Comparison of ENCODE assay signal across 15 cellular contexts in genomic region chr10:102163342-102163989, GRCh38. TPM values are rescaled to one million over a fixed set of nuclear protein-coding genes. Genes with fewer than 3 reads are reported as not detected.
DNase-seq lines count a peak whose midpoint lies in the region; ATAC-seq, FAIRE-seq and TF ChIP-seq lines count a peak whose summit lies in the region.
"Had no signal": no experiment of that assay in that cellular context is flagged by ENCODE, and none has a peak within 500 bp of the region (broad histone marks: within the 10 kb centered on the region; RNA-seq: fewer than 3 reads in every experiment).

No MANE protein-coding gene starts in this region.

- DNase-seq in HepG2 (ENCODE audit: low spot score) (no peak), right lobe of liver (no peak), NB4 (ENCODE audit: low read depth) (peak; percentile 6), WTC11 (ENCODE audit: low spot score) (no peak), RWPE1 (ENCODE audit: low spot score) (no peak), GM13977 (ENCODE audit: low spot score) (no peak)
- DNase-seq in activated CD8-positive, alpha-beta memory T cell treated with anti-CD3 and anti-CD28 coated beads, Interleukin-2, amount 10 ng/mL, durations not matched to agents 7 days and 5 days: no peak
- DNase-seq: DMS 273 treated with DMSO at 0.1 percent for 48 hours, Kasumi-1, NCI-H146, NCI-H2107, NCI-H226, NCI-H526 treated with DMSO at 0.1 percent for 48 hours, SHP77 had no signal

- in situ Hi-C loops in HepG2 (cut with HindIII; ENCODE audit: extremely low pct_ligation_motif_present, low pct_unique_long_range_greater_than_20kb) (no loop called here), GM13977 (cut with MboI; ENCODE audit: low pct_unique_long_range_greater_than_20kb, low sequenced_read_pairs, unreplicated experiment) (no loop called here)

- H3K4me2 ChIP-seq in HepG2 (ENCODE audit: low read depth, low read length): no peak overlapping the region

- no peak overlapping the region for H2AFZ ChIP-seq in HepG2 (ENCODE audit: low read length)

- H3K4me1 ChIP-seq in HepG2 (ENCODE audit: insufficient read depth, low read length): no peaks in the 10 kb centered on the region
- no peaks in the 10 kb centered on the region for H3K4me1 ChIP-seq in right lobe of liver

- CTCF ChIA-PET in HepG2 (lab: Yijun Ruan, JAX; ENCODE audit: low intra/inter-chr PET ratio, low total read pairs) (no interaction called here), WTC11 (lab: Charles Lee) (no interaction called here), RWPE1 (lab: Yijun Ruan, JAX) (no interaction called here)
- CTCF ChIA-PET in activated CD8-positive, alpha-beta memory T cell treated with anti-CD3 and anti-CD28 coated beads, Interleukin-2, amount 10 ng/mL, durations not matched to agents 7 days and 5 days (lab: Charles Lee): interaction anchor here (0.7 to 1.3 kb wide), 2 partner anchors 69 to 236 kb away, joined by 3 read pairs; no protein-coding TSS in a partner anchor

- peaks cover 51% of the 10 kb centered on the region for H3K36me3 Mint-ChIP-seq in WTC11
- H3K36me3 Mint-ChIP-seq in activated CD8-positive, alpha-beta memory T cell treated with anti-CD3 and anti-CD28 coated beads, Interleukin-2, amount 10 ng/mL, durations not matched to agents 7 days and 5 days: peaks cover 33% of the 10 kb centered on the region

- H3K4me3 Mint-ChIP-seq in WTC11: no peak overlapping the region
- H3K4me3 Mint-ChIP-seq in activated CD8-positive, alpha-beta memory T cell treated with anti-CD3 and anti-CD28 coated beads, Interleukin-2, amount 10 ng/mL, durations not matched to agents 7 days and 5 days: no peak overlapping the region

- no peak overlapping the region for H3K9ac ChIP-seq in HepG2 (ENCODE audit: insufficient read depth, low read depth, low read length)

- H3K9me3 ChIP-seq in HepG2 (ENCODE audit: low read length) (no peaks in the 10 kb centered on the region), right lobe of liver (no peaks in the 10 kb centered on the region)

- H3K79me2 ChIP-seq in HepG2 (ENCODE audit: insufficient read depth, low read length): no peaks in the 10 kb centered on the region

- TF ChIP-seq EP300 in HepG2 (IDR thresholded peaks at IDR 0.05; ENCODE audit: low read depth in 2 of 2, low read length in 2 of 2) (no peak), HepG2 (CRISPR knock-in tag; IDR thresholded peaks at IDR 0.05; ENCODE audit: borderline replicate concordance) (no peak)

- intact Hi-C loops in HepG2 (cut with micrococcal nuclease; ENCODE audit: unreplicated experiment): no loop called here
- intact Hi-C loops in right lobe of liver (cut with DNase I): no loop called here

- TF ChIP-seq RAD21 in HepG2 (CRISPR knock-in tag; IDR thresholded peaks at IDR 0.05): no peak

- H3K27ac Mint-ChIP-seq in WTC11: peak overlapping the region; percentile 70; the same call in 1 of the 2 replicates
- no peak overlapping the region for H3K27ac Mint-ChIP-seq in activated CD8-positive, alpha-beta memory T cell treated with anti-CD3 and anti-CD28 coated beads, Interleukin-2, amount 10 ng/mL, durations not matched to agents 7 days and 5 days

- no peak for TF ChIP-seq CTCF in HepG2 (CRISPR knock-in tag; IDR thresholded peaks at IDR 0.05)
- TF ChIP-seq CTCF in right lobe of liver (IDR thresholded peaks at IDR 0.05): no peak
- TF ChIP-seq CTCF in NB4 (IDR thresholded peaks at IDR 0.05; ENCODE audit: low read depth, low read length): no peak
- TF ChIP-seq CTCF in WTC11 (IDR thresholded peaks at IDR 0.05): no peak
- no peak for TF ChIP-seq CTCF in RWPE1 (conservative IDR thresholded peaks at IDR 0.05; ENCODE audit: low read depth)
- no peak for TF ChIP-seq CTCF in GM13977 (IDR thresholded peaks at IDR 0.05; ENCODE audit: extremely low read depth, insufficient read depth, missing control alignments)

- H3K27ac ChIP-seq in HepG2 (ENCODE audit: extremely low read length, insufficient read depth, low read length): no peak overlapping the region
- no peak overlapping the region for H3K27ac ChIP-seq in right lobe of liver
- no peak overlapping the region for H3K27ac ChIP-seq in RWPE1

- POLR2A ChIA-PET in HepG2 (lab: Yijun Ruan, JAX): no interaction called here
- POLR2A ChIA-PET in WTC11 (lab: Charles Lee): no interaction called here
- POLR2A ChIA-PET in RWPE1 (lab: Yijun Ruan, JAX; ENCODE audit: low non-redundant PET): no interaction called here

- WGBS in HepG2 (ENCODE audit: low lambda C conversion rate): 92% methylated on average over 4 of the region's 4 CpGs
- 72% methylated on average over 4 of the region's 4 CpGs for WGBS in right lobe of liver (ENCODE audit: insufficient coverage, low coverage, low lambda C conversion rate, missing lambda C conversion rate)

- H3K27me3 ChIP-seq in HepG2 (ENCODE audit: control insufficient read depth in 1 of 2, insufficient read depth in 2 of 2, low read length in 2 of 2): no peaks in the 10 kb centered on the region
- H3K27me3 ChIP-seq in right lobe of liver: no peaks in the 10 kb centered on the region

- BruUV-seq in HepG2 (replicated peaks; lab: Mats Ljungman, UMichigan): TSS peak; percentile 37

- no peak for ATAC-seq in HepG2
- ATAC-seq in right lobe of liver: no peak
- no peak for ATAC-seq in WTC11
- ATAC-seq in activated CD8-positive, alpha-beta memory T cell treated with anti-CD3 and anti-CD28 coated beads, Interleukin-2, amount 10 ng/mL, durations not matched to agents 7 days and 5 days: no peak
- ATAC-seq: SK-N-SH treated with all-trans-retinoic acid at 6 μM for 48 hours had no signal

- H3K9me3 Mint-ChIP-seq in WTC11: no peaks in the 10 kb centered on the region
- no peaks in the 10 kb centered on the region for H3K9me3 Mint-ChIP-seq in activated CD8-positive, alpha-beta memory T cell treated with anti-CD3 and anti-CD28 coated beads, Interleukin-2, amount 10 ng/mL, durations not matched to agents 7 days and 5 days (ENCODE audit: low read depth)

- H3K36me3 ChIP-seq in HepG2 (replicated peaks in 1 of 2; ENCODE audit: control insufficient read depth in 1 of 2, insufficient read depth in 2 of 2, low read length in 2 of 2) (peaks cover 30 to 57% of the 10 kb centered on the region in 2 experiments), right lobe of liver (peaks cover 17 to 57% (median 39%) of the 10 kb centered on the region in 4 donors)

- TF ChIP-seq POLR2A in HepG2 (IDR thresholded peaks at IDR 0.05; ENCODE audit: insufficient read depth in 1 of 2, low read depth in 2 of 2, low read length in 2 of 2): no peak
- no peak for TF ChIP-seq POLR2A in right lobe of liver (IDR thresholded peaks at IDR 0.05)
- TF ChIP-seq POLR2A in NB4 (IDR thresholded peaks at IDR 0.05; ENCODE audit: extremely low read depth, insufficient read length): no peak

- H3K27me3 Mint-ChIP-seq in WTC11 (ENCODE audit: low read depth): no peaks in the 10 kb centered on the region
- no peaks in the 10 kb centered on the region for H3K27me3 Mint-ChIP-seq in activated CD8-positive, alpha-beta memory T cell treated with anti-CD3 and anti-CD28 coated beads, Interleukin-2, amount 10 ng/mL, durations not matched to agents 7 days and 5 days

- no peak overlapping the region for H3K4me3 ChIP-seq in HepG2 (replicated peaks in 1 of 3; ENCODE audit: insufficient read depth in 1 of 3, low read depth in 2 of 3, low read length in 3 of 3)
- no peak overlapping the region for H3K4me3 ChIP-seq in right lobe of liver
- no peak overlapping the region for H3K4me3 ChIP-seq in NB4 (ENCODE audit: low read depth, low read length)

- H4K20me1 ChIP-seq in HepG2 (ENCODE audit: insufficient read depth, low read length): no peaks in the 10 kb centered on the region

- peaks cover 8% of the 10 kb centered on the region for H3K4me1 Mint-ChIP-seq in WTC11
- H3K4me1 Mint-ChIP-seq in activated CD8-positive, alpha-beta memory T cell treated with anti-CD3 and anti-CD28 coated beads, Interleukin-2, amount 10 ng/mL, durations not matched to agents 7 days and 5 days: peaks cover 7% of the 10 kb centered on the region

- no peak for FAIRE-seq in HepG2 (lab: Jason Lieb, UNC)

RNA-seq across cellular contexts. Expression of gene NOLC1, which starts 11.3 kb away (rescaled TPM):
- total RNA-seq in HepG2 (2016; rRNA removed; fragmentation: Illumina TruSeq; extraction: Trizol): 81.0 and 102 TPM in 2 replicates
- 17.2 and 19.9 TPM in 2 replicates for total RNA-seq in HepG2 (2016; cell fraction: cytosol; rRNA removed; fragmentation: Illumina TruSeq; extraction: Trizol; ENCODE audit: low read depth)
- 80.9 and 91.8 TPM in 2 replicates for total RNA-seq in HepG2 (2016; cell fraction: insoluble cytoplasmic fraction; rRNA removed; fragmentation: Illumina TruSeq; extraction: Trizol)
- 26.9 and 30.0 TPM in 2 replicates for total RNA-seq in HepG2 (2016; cell fraction: membrane; rRNA removed; fragmentation: Illumina TruSeq; extraction: Trizol)
- 53.2 and 53.8 TPM in 2 replicates for total RNA-seq in HepG2 (2016; cell fraction: nucleus; rRNA removed; fragmentation: Illumina TruSeq; extraction: Trizol)
- polyA plus RNA-seq in HepG2 (2011; rRNA removed): 47.9 and 50.6 TPM in 2 replicates
- 40.3 and 62.0 TPM in 2 replicates for polyA plus RNA-seq in HepG2 (2011; cell fraction: cytosol; rRNA removed)
- polyA plus RNA-seq in HepG2 (2011; cell fraction: nucleus; rRNA removed): 33.5 and 37.8 TPM in 2 replicates
- polyA plus RNA-seq in HepG2 (2012): 54.4 and 57.6 TPM in 2 replicates
- polyA plus RNA-seq in HepG2 (2016; cell fraction: cytosol; fragmentation: Illumina TruSeq; extraction: Trizol; ENCODE audit: low read depth): 9.9 and 10.0 TPM in 2 replicates
- polyA plus RNA-seq in HepG2 (2016; cell fraction: insoluble cytoplasmic fraction; fragmentation: Illumina TruSeq; extraction: Trizol; ENCODE audit: low read depth): 121 and 139 TPM in 2 replicates
- polyA plus RNA-seq in HepG2 (2016; cell fraction: membrane; fragmentation: Illumina TruSeq; extraction: Trizol; ENCODE audit: low read depth): 22.5 and 24.8 TPM in 2 replicates
- polyA plus RNA-seq in HepG2 (2016; cell fraction: nucleus; fragmentation: Illumina TruSeq; extraction: Trizol; ENCODE audit: insufficient read depth, low read depth): 109 and 124 TPM in 2 replicates
- 29.3 and 125 TPM in 2 replicates for polyA minus RNA-seq in HepG2 (2011; rRNA and poly(A)+ RNA removed; ENCODE audit: low replicate concordance)
- polyA minus RNA-seq in HepG2 (2011; cell fraction: cytosol; rRNA and poly(A)+ RNA removed): 38.1 and 41.4 TPM in 2 replicates
- 17.3 and 24.7 TPM in 2 replicates for polyA minus RNA-seq in HepG2 (2011; cell fraction: nucleus; rRNA and poly(A)+ RNA removed)
- 10 to 100 TPM; 16.0 to 60.2 (median 27.3) TPM for total RNA-seq in right lobe of liver
- total RNA-seq in WTC11 (2021): 125 to 165 TPM (median 129 TPM) in 3 replicates
- 100 to 1,000 TPM; 107 to 149 TPM for total RNA-seq in activated CD8-positive, alpha-beta memory T cell treated with anti-CD3 and anti-CD28 coated beads, Interleukin-2, amount 10 ng/mL, durations not matched to agents 7 days and 5 days

RNA-seq across cellular contexts. Expression of gene PPRC1, which starts 30.6 kb away (rescaled TPM):
- total RNA-seq in HepG2 (2016; rRNA removed; fragmentation: Illumina TruSeq; extraction: Trizol) (19.0 and 24.2 TPM in 2 replicates), right lobe of liver (10 to 100 TPM in 3 of 6 experiments, 1 to 10 TPM in 3; 7.9 to 18.2 (median 10.3) TPM), WTC11 (2021) (68.0 to 79.4 TPM (median 69.7 TPM) in 3 replicates)
- total RNA-seq in HepG2 (2016; cell fraction: cytosol; rRNA removed; fragmentation: Illumina TruSeq; extraction: Trizol; ENCODE audit: low read depth): 7.2 and 10.9 TPM in 2 replicates
- total RNA-seq in HepG2 (2016; cell fraction: insoluble cytoplasmic fraction; rRNA removed; fragmentation: Illumina TruSeq; extraction: Trizol): 16.2 and 25.6 TPM in 2 replicates
- total RNA-seq in HepG2 (2016; cell fraction: membrane; rRNA removed; fragmentation: Illumina TruSeq; extraction: Trizol): 10.3 and 12.7 TPM in 2 replicates
- 31.9 and 36.2 TPM in 2 replicates for total RNA-seq in HepG2 (2016; cell fraction: nucleus; rRNA removed; fragmentation: Illumina TruSeq; extraction: Trizol)
- 18.7 and 21.3 TPM in 2 replicates for polyA plus RNA-seq in HepG2 (2011; rRNA removed)
- 7.1 and 7.2 TPM in 2 replicates for polyA plus RNA-seq in HepG2 (2011; cell fraction: cytosol; rRNA removed)
- 57.6 and 66.0 TPM in 2 replicates for polyA plus RNA-seq in HepG2 (2011; cell fraction: nucleus; rRNA removed)
- 21.1 and 29.8 TPM in 2 replicates for polyA plus RNA-seq in HepG2 (2012)
- 2.5 and 2.9 TPM in 2 replicates for polyA plus RNA-seq in HepG2 (2016; cell fraction: cytosol; fragmentation: Illumina TruSeq; extraction: Trizol; ENCODE audit: low read depth)
- 21.7 and 29.6 TPM in 2 replicates for polyA plus RNA-seq in HepG2 (2016; cell fraction: insoluble cytoplasmic fraction; fragmentation: Illumina TruSeq; extraction: Trizol; ENCODE audit: low read depth)
- 4.7 and 6.5 TPM in 2 replicates for polyA plus RNA-seq in HepG2 (2016; cell fraction: membrane; fragmentation: Illumina TruSeq; extraction: Trizol; ENCODE audit: low read depth)
- polyA plus RNA-seq in HepG2 (2016; cell fraction: nucleus; fragmentation: Illumina TruSeq; extraction: Trizol; ENCODE audit: insufficient read depth, low read depth): 102 and 107 TPM in 2 replicates
- 68.7 and 95.3 TPM in 2 replicates for polyA minus RNA-seq in HepG2 (2011; rRNA and poly(A)+ RNA removed; ENCODE audit: low replicate concordance)
- polyA minus RNA-seq in HepG2 (2011; cell fraction: cytosol; rRNA and poly(A)+ RNA removed): 12.3 and 14.3 TPM in 2 replicates
- 42.9 and 47.7 TPM in 2 replicates for polyA minus RNA-seq in HepG2 (2011; cell fraction: nucleus; rRNA and poly(A)+ RNA removed)
- total RNA-seq in activated CD8-positive, alpha-beta memory T cell treated with anti-CD3 and anti-CD28 coated beads, Interleukin-2, amount 10 ng/mL, durations not matched to agents 7 days and 5 days: 10 to 100 TPM; 57.9 to 79.0 TPM

RNA-seq across cellular contexts. Expression of gene LDB1, which starts 43.3 kb away (rescaled TPM):
- total RNA-seq in HepG2 (2016; rRNA removed; fragmentation: Illumina TruSeq; extraction: Trizol): 13.2 and 17.2 TPM in 2 replicates
- 2.0 and 2.5 TPM in 2 replicates for total RNA-seq in HepG2 (2016; cell fraction: cytosol; rRNA removed; fragmentation: Illumina TruSeq; extraction: Trizol; ENCODE audit: low read depth)
- total RNA-seq in HepG2 (2016; cell fraction: insoluble cytoplasmic fraction; rRNA removed; fragmentation: Illumina TruSeq; extraction: Trizol): 10.9 and 17.8 TPM in 2 replicates
- 7.2 and 8.2 TPM in 2 replicates for total RNA-seq in HepG2 (2016; cell fraction: membrane; rRNA removed; fragmentation: Illumina TruSeq; extraction: Trizol)
- total RNA-seq in HepG2 (2016; cell fraction: nucleus; rRNA removed; fragmentation: Illumina TruSeq; extraction: Trizol): 16.0 and 18.2 TPM in 2 replicates
- 45.5 and 52.2 TPM in 2 replicates for polyA plus RNA-seq in HepG2 (2011; rRNA removed)
- polyA plus RNA-seq in HepG2 (2011; cell fraction: cytosol; rRNA removed): 23.6 and 27.6 TPM in 2 replicates
- 182 and 199 TPM in 2 replicates for polyA plus RNA-seq in HepG2 (2011; cell fraction: nucleus; rRNA removed)
- 20.4 and 24.8 TPM in 2 replicates for polyA plus RNA-seq in HepG2 (2012)
- 2.1 and 2.6 TPM in 2 replicates for polyA plus RNA-seq in HepG2 (2016; cell fraction: cytosol; fragmentation: Illumina TruSeq; extraction: Trizol; ENCODE audit: low read depth)
- 15.0 and 17.5 TPM in 2 replicates for polyA plus RNA-seq in HepG2 (2016; cell fraction: insoluble cytoplasmic fraction; fragmentation: Illumina TruSeq; extraction: Trizol; ENCODE audit: low read depth)
- polyA plus RNA-seq in HepG2 (2016; cell fraction: membrane; fragmentation: Illumina TruSeq; extraction: Trizol; ENCODE audit: low read depth): 5.5 and 5.8 TPM in 2 replicates
- polyA plus RNA-seq in HepG2 (2016; cell fraction: nucleus; fragmentation: Illumina TruSeq; extraction: Trizol; ENCODE audit: insufficient read depth, low read depth): 49.4 and 52.8 TPM in 2 replicates
- 61.4 and 104 TPM in 2 replicates for polyA minus RNA-seq in HepG2 (2011; rRNA and poly(A)+ RNA removed; ENCODE audit: low replicate concordance)
- 17.4 and 19.1 TPM in 2 replicates for polyA minus RNA-seq in HepG2 (2011; cell fraction: cytosol; rRNA and poly(A)+ RNA removed)
- 34.2 and 39.5 TPM in 2 replicates for polyA minus RNA-seq in HepG2 (2011; cell fraction: nucleus; rRNA and poly(A)+ RNA removed)
- 10 to 100 TPM; 11.2 to 14.7 (median 13.0) TPM for total RNA-seq in right lobe of liver
- total RNA-seq in WTC11 (2021): 89.1 to 100 TPM (median 94.2 TPM) in 3 replicates
- 10 to 100 TPM; 83.5 to 84.3 TPM for total RNA-seq in activated CD8-positive, alpha-beta memory T cell treated with anti-CD3 and anti-CD28 coated beads, Interleukin-2, amount 10 ng/mL, durations not matched to agents 7 days and 5 days
